Comparison of ENCODE assay signal across 22 cellular contexts in genomic region chr3:81925385-81925784, GRCh38.
"Had no signal": no experiment of that assay in that cellular context is flagged by ENCODE, and none has a peak within 500 bp of the region (broad histone marks: within the 10 kb centered on the region; RNA-seq: fewer than 3 reads in every experiment).

No MANE protein-coding gene starts in this region.

- H3K4me3 ChIP-seq: colonic mucosa, esophagus squamous epithelium, gastrocnemius medialis, heart right ventricle, left lung, lower lobe of right lung, mucosa of descending colon had no signal

- H3K36me3 ChIP-seq: colonic mucosa, esophagus squamous epithelium, gastrocnemius medialis, heart right ventricle, left lung, lower lobe of right lung had no signal

- H3K9me3 ChIP-seq: colonic mucosa, esophagus squamous epithelium, gastrocnemius medialis, heart right ventricle, left lung, lower lobe of right lung, mucosa of descending colon had no signal

- H3K27ac ChIP-seq: colonic mucosa, epithelial cell of prostate, esophagus squamous epithelium, gastrocnemius medialis, heart right ventricle, left lung, lower lobe of right lung had no signal

- H3K4me1 ChIP-seq: colonic mucosa, esophagus squamous epithelium, gastrocnemius medialis, left lung, lower lobe of right lung had no signal

- DNase-seq: colonic mucosa; cortex of kidney; effector CD8-positive, alpha-beta T cell; effector memory CD8-positive, alpha-beta T cell; endodermal cell; erythroblast; esophagus squamous epithelium; foreskin fibroblast; foreskin melanocyte; gastrocnemius medialis; glutamatergic neuron; head of caudate nucleus; heart right ventricle; hippocampal formation; left cardiac atrium; left lung; left ventricle myocardium superior; lower lobe of right lung; mesenchymal stem cell; mucosa of descending colon; naive B cell had no signal

- H3K27me3 ChIP-seq: colonic mucosa, esophagus squamous epithelium, gastrocnemius medialis, heart right ventricle, left lung had no signal
